In the genomic region with DNA sequence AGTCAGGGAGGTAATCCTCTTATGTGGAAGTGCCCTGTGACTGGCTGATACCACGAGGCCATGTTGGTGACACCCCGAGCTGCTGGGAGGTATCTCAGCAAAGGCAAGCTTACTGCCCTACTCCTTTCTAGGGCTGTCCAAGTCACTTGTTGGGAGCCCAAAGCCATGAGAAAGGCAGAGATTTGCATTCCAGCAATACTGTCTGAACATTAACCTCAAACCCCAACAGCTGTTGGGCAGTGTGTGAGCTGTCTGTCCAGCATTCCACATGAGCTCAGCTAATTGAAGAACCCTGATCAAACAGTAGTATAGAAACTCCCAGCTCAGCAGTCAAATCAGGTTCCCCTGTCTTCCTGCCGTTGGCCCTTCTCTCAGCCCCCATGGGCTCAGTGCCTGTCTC, we compare ENCODE assay signal across 21 cellular contexts. TPM values are rescaled to one million over a fixed set of nuclear protein-coding genes. Genes with fewer than 3 reads are reported as not detected.
"Had no signal": no experiment of that assay in that cellular context is flagged by ENCODE, and none has a peak within 500 bp of the region (broad histone marks: within the 10 kb centered on the region; RNA-seq: fewer than 3 reads in every experiment).

No MANE protein-coding gene starts in this region.

- H3K27ac Mint-ChIP-seq: activated naive CD8-positive, alpha-beta T cell treated with anti-CD3 and anti-CD28 coated beads, Interleukin-2, amount 10 ng/mL, durations not matched to agents 7 days and 5 days; memory B cell; nephron; stimulated activated naive CD8-positive, alpha-beta T cell treated with anti-CD3 and anti-CD28 coated beads, Interleukin-15, amount 100 ng/mL, for 72 hours; type B pancreatic cell had no signal

- H3K4me3 ChIP-seq: breast epithelium, left lung, prostate gland had no signal

- H3K4me1 Mint-ChIP-seq: memory B cell; stimulated activated naive CD8-positive, alpha-beta T cell treated with anti-CD3 and anti-CD28 coated beads, Interleukin-15, amount 100 ng/mL, for 72 hours had no signal

- H3K27ac ChIP-seq: breast epithelium, left lung, prostate gland had no signal

- H3K4me1 ChIP-seq: breast epithelium, left lung, prostate gland had no signal

- H3K9me3 Mint-ChIP-seq: activated naive CD8-positive, alpha-beta T cell treated with anti-CD3 and anti-CD28 coated beads, Interleukin-2, amount 10 ng/mL, durations not matched to agents 7 days and 5 days; memory B cell; nephron; stimulated activated naive CD8-positive, alpha-beta T cell treated with anti-CD3 and anti-CD28 coated beads, Interleukin-15, amount 100 ng/mL, for 72 hours; type B pancreatic cell had no signal

- H3K9me3 ChIP-seq: breast epithelium, left lung, prostate gland had no signal

- DNase-seq: activated CD4-positive, alpha-beta T cell treated with anti-CD3 and anti-CD28 coated beads, Interleukin-2, amount 50 U/mL, for 1 hour; activated CD4-positive, CD25-positive, alpha-beta regulatory T cell; activated CD8-positive, alpha-beta memory T cell treated with anti-CD3 and anti-CD28 coated beads for 24 hours; activated naive CD4-positive, alpha-beta T cell; activated naive CD8-positive, alpha-beta T cell treated with anti-CD3 and anti-CD28 coated beads, Interleukin-2, amount 10 ng/mL, durations not matched to agents 7 days and 5 days; cerebellar nuclear complex; hippocampal formation; left lung; nucleus accumbens; right cardiac atrium; stimulated activated CD4-positive, alpha-beta T cell treated with anti-CD3 and anti-CD28 coated beads, Interleukin-1b, Interleukin-23, amount 100 ng/mL, for 48 hours; stimulated activated naive CD8-positive, alpha-beta T cell treated with anti-CD3 and anti-CD28 coated beads, Interleukin-15, amount 100 ng/mL, for 72 hours had no signal

- H3K27me3 Mint-ChIP-seq: activated naive CD8-positive, alpha-beta T cell treated with anti-CD3 and anti-CD28 coated beads, Interleukin-2, amount 10 ng/mL, durations not matched to agents 7 days and 5 days; memory B cell; stimulated activated naive CD8-positive, alpha-beta T cell treated with anti-CD3 and anti-CD28 coated beads, Interleukin-15, amount 100 ng/mL, for 72 hours; type B pancreatic cell had no signal

- H3K4me3 Mint-ChIP-seq: activated naive CD8-positive, alpha-beta T cell treated with anti-CD3 and anti-CD28 coated beads, Interleukin-2, amount 10 ng/mL, durations not matched to agents 7 days and 5 days; memory B cell; nephron; stimulated activated naive CD8-positive, alpha-beta T cell treated with anti-CD3 and anti-CD28 coated beads, Interleukin-15, amount 100 ng/mL, for 72 hours; type B pancreatic cell had no signal

- ATAC-seq: left lung; right cardiac atrium; stimulated activated naive CD8-positive, alpha-beta T cell treated with anti-CD3 and anti-CD28 coated beads, Interleukin-15, amount 100 ng/mL, for 72 hours had no signal

- H3K27me3 ChIP-seq: breast epithelium, left lung had no signal

RNA-seq across cellular contexts. Expression of a gene that starts 36.9 kb away (rescaled TPM):
- total RNA-seq: activated naive CD8-positive, alpha-beta T cell treated with anti-CD3 and anti-CD28 coated beads, Interleukin-2, amount 10 ng/mL, durations not matched to agents 7 days and 5 days; breast epithelium; dermis microvascular lymphatic vessel endothelial cell; left lung; prostate gland; right cardiac atrium; temporal lobe had no signal
- polyA plus RNA-seq: esophagus, keratinocyte, right cardiac atrium had no signal
